Comparison of ENCODE assay signal across 1 cellular context in the genomic region with DNA sequence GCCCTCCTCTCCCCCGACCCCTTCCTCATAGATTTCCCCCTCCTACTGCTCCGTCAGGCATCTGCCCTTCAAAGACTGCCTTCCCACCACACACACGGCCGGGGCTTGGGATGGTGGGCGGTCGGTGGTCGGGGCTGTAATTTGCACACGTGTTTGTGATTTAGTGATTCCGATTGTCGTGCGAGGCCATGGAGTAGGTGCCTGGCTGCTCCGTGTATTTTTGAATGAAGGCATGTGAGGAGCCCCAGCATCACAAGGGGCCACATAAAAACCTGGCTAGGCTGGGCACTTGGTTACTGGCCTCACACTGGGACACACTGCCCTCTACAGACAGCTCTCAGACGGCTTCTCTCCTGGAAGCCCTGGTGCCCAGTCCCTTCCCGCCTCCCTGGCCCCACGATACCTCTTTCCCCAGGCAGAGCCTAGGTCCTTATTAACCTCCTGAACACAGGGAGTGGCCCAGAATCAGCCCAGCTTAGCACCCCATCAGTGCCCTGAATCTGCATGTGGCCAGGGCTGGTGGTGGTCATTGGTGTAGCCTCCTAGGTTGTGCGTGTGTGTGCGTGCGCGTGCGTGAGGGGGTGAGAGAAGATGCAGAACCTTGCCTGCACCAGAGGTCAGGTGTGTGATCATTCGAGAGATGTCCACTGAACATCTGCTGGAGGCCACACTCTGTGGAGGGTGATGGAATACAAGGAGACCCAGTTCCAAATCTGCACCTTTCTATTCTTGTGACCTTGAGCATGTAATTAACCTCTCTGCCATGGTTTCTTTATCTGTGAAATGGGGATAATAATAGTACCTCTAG.
TF ChIP-seq lines count a peak whose summit lies in the region.

No MANE protein-coding gene starts in this region.

TF ChIP-seq in K562, 482 proteins besides CTCF, POLR2A, EP300 and RAD21 (continued from another document):
- TF ChIP-seq MGA (IDR thresholded peaks at IDR 0.05) (peak; percentile 50), TAF15 (IDR thresholded peaks at IDR 0.05; ENCODE audit: low read depth, low read length) (no peak), ZFP91 (CRISPR knock-in tag; IDR thresholded peaks at IDR 0.05) (0 out of 2 replicates have a peak, but pooled peaks have one; percentile 11), TOE1 (IDR thresholded peaks at IDR 0.05; ENCODE audit: borderline replicate concordance) (0 out of 2 replicates have a peak, but pooled peaks have one; percentile 24), TOE1 (CRISPR knock-in tag; IDR thresholded peaks at IDR 0.05; ENCODE audit: borderline replicate concordance, low read depth) (peak; percentile 60; the same call in 1 of the 2 replicates), MYNN (IDR thresholded peaks at IDR 0.05) (peak; percentile 68), MYNN (CRISPR knock-in tag; IDR thresholded peaks at IDR 0.05) (no peak), GATAD2A (IDR thresholded peaks at IDR 0.05) (peak; percentile 66; the same call in 1 of the 2 replicates), RB1 (IDR thresholded peaks at IDR 0.05; ENCODE audit: low read depth) (peak; percentile 43; the same call in 1 of the 2 replicates), CC2D1A (IDR thresholded peaks at IDR 0.05) (0 out of 2 replicates have a peak, but pooled peaks have one; percentile 25), NR4A1 (CRISPR knock-in tag; IDR thresholded peaks at IDR 0.05) (no peak), NR4A1 (tag; IDR thresholded peaks at IDR 0.05) (0 out of 2 replicates have a peak, but pooled peaks have one; percentile 33), RBM25 (IDR thresholded peaks at IDR 0.05; ENCODE audit: low read depth, low read length, severe bottlenecking) (peak; percentile 39), ESRRA (IDR thresholded peaks at IDR 0.05; ENCODE audit: borderline replicate concordance, low read depth) (peak; percentile 88), ZNF699 (CRISPR knock-in tag; IDR thresholded peaks at IDR 0.05; ENCODE audit: insufficient replicate concordance) (no peak), ETV6 (IDR thresholded peaks at IDR 0.05; ENCODE audit: borderline replicate concordance in 1 of 2, low read depth in 2 of 2, low read length in 1 of 2) (no peak), ETV6 (CRISPR knock-in tag; IDR thresholded peaks at IDR 0.05; ENCODE audit: borderline replicate concordance) (no peak), DNMT1 (IDR thresholded peaks at IDR 0.05) (no peak), NRF1 (conservative IDR thresholded peaks at IDR 0.05 in 1 of 2, IDR thresholded peaks at IDR 0.05 in 1 of 2) (peak; percentile 73 to 77), ARID2 (IDR thresholded peaks at IDR 0.05) (no peak), STAG1 (CRISPR knock-in tag; IDR thresholded peaks at IDR 0.05; ENCODE audit: borderline replicate concordance) (peak; percentile 77; the same call in 1 of the 2 replicates), MTA3 (IDR thresholded peaks at IDR 0.05; ENCODE audit: borderline replicate concordance) (peak; percentile 56; the same call in 1 of the 2 replicates), SREBF2 (CRISPR knock-in tag; IDR thresholded peaks at IDR 0.05) (0 out of 2 replicates have a peak, but pooled peaks have one; percentile 65), TCF3 (CRISPR knock-in tag; IDR thresholded peaks at IDR 0.05) (peak; percentile 35), CREM (IDR thresholded peaks at IDR 0.05; ENCODE audit: low read depth) (peak; percentile 24; the same call in 1 of the 2 replicates), EWSR1 (IDR thresholded peaks at IDR 0.05; ENCODE audit: borderline replicate concordance, low read depth, partially characterized antibody) (no peak), RFX5 (IDR thresholded peaks at IDR 0.05; ENCODE audit: low read depth, low read length) (no peak), SMC3 (conservative IDR thresholded peaks at IDR 0.05; ENCODE audit: insufficient read depth, low read depth, low read length) (peak; percentile 82)
- TF ChIP-seq, protein P1, sequence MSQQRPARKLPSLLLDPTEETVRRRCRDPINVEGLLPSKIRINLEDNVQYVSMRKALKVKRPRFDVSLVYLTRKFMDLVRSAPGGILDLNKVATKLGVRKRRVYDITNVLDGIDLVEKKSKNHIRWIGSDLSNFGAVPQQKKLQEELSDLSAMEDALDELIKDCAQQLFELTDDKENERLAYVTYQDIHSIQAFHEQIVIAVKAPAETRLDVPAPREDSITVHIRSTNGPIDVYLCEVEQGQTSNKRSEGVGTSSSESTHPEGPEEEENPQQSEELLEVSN (IDR thresholded peaks at IDR 0.05; ENCODE audit: borderline replicate concordance in 1 of 2, extremely low read depth in 1 of 2, insufficient read depth in 1 of 2, insufficient read length in 1 of 2, low read depth in 1 of 2, low read length in 1 of 2, poor library complexity in 1 of 2, severe bottlenecking in 1 of 2) = peak; percentile 50 to 79
- TF ChIP-seq, protein P2, sequence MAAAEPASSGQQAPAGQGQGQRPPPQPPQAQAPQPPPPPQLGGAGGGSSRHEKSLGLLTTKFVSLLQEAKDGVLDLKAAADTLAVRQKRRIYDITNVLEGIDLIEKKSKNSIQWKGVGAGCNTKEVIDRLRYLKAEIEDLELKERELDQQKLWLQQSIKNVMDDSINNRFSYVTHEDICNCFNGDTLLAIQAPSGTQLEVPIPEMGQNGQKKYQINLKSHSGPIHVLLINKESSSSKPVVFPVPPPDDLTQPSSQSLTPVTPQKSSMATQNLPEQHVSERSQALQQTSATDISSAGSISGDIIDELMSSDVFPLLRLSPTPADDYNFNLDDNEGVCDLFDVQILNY (CRISPR knock-in tag; IDR thresholded peaks at IDR 0.05) = peak; percentile 47; the same call in 1 of the 2 replicates
